32 cellular contexts compared by ENCODE assay signal in genomic region chr15:89755701-89756100, GRCh38. TPM values are rescaled to one million over a fixed set of nuclear protein-coding genes. Genes with fewer than 3 reads are reported as not detected.
"Had no signal": no experiment of that assay in that cellular context is flagged by ENCODE, and none has a peak within 500 bp of the region (broad histone marks: within the 10 kb centered on the region; RNA-seq: fewer than 3 reads in every experiment).

No MANE protein-coding gene starts in this region.

- H3K36me3 Mint-ChIP-seq: memory B cell; naive B cell; natural killer cell treated with Interleukin-12 subunit alpha and Interleukin-12 subunit beta and Interleukin-15 and Interleukin-18, amount 100 ng/mL, for 72 hours; neural progenitor cell had no signal

- H3K4me3 Mint-ChIP-seq: dendritic cell treated with granulocyte-macrophage colony-stimulating factor and Interleukin-4, amounts not matched to agents 40 ng/mL and 50 ng/mL, for 4 days; endodermal cell; memory B cell; naive B cell; natural killer cell treated with Interleukin-12 subunit alpha and Interleukin-12 subunit beta and Interleukin-15 and Interleukin-18, amount 100 ng/mL, for 72 hours; neural progenitor cell; stimulated activated naive CD8-positive, alpha-beta T cell treated with anti-CD3 and anti-CD28 coated beads, Interleukin-15, amount 100 ng/mL, for 72 hours had no signal

- H3K4me2 ChIP-seq: hepatocyte, neural progenitor cell had no signal

- H3K4me1 ChIP-seq: colonic mucosa, neural progenitor cell, psoas muscle had no signal

- H3K27me3 ChIP-seq: colonic mucosa, heart left ventricle, hepatocyte, thyroid gland, upper lobe of left lung had no signal

- H2AFZ ChIP-seq: hepatocyte, neural progenitor cell had no signal

- H3K9me3 Mint-ChIP-seq: dendritic cell treated with granulocyte-macrophage colony-stimulating factor and Interleukin-4, amounts not matched to agents 40 ng/mL and 50 ng/mL, for 4 days; endodermal cell; memory B cell; naive B cell; natural killer cell treated with Interleukin-12 subunit alpha and Interleukin-12 subunit beta and Interleukin-15 and Interleukin-18, amount 100 ng/mL, for 72 hours; neural progenitor cell; stimulated activated naive CD8-positive, alpha-beta T cell treated with anti-CD3 and anti-CD28 coated beads, Interleukin-15, amount 100 ng/mL, for 72 hours had no signal

- H3K4me3 ChIP-seq: colonic mucosa, gastroesophageal sphincter, heart left ventricle, hepatocyte, lung, neural progenitor cell, psoas muscle, skin epidermis, spleen, thyroid gland, upper lobe of left lung had no signal

- H3K9me3 ChIP-seq: colonic mucosa, gastroesophageal sphincter, heart left ventricle, psoas muscle, spleen, thyroid gland, upper lobe of left lung had no signal

- H3K36me3 ChIP-seq: colonic mucosa, gastroesophageal sphincter, heart left ventricle, neural progenitor cell, spleen, thyroid gland, upper lobe of left lung had no signal

- ATAC-seq: esophagus mucosa; gastroesophageal sphincter; heart left ventricle; left lobe of liver; natural killer cell treated with Interleukin-12 subunit alpha and Interleukin-12 subunit beta and Interleukin-15 and Interleukin-18, amount 100 ng/mL, for 72 hours; psoas muscle; right cardiac atrium; stimulated activated naive CD8-positive, alpha-beta T cell treated with anti-CD3 and anti-CD28 coated beads, Interleukin-15, amount 100 ng/mL, for 72 hours had no signal

- H3K4me1 Mint-ChIP-seq: memory B cell; neural progenitor cell; stimulated activated naive CD8-positive, alpha-beta T cell treated with anti-CD3 and anti-CD28 coated beads, Interleukin-15, amount 100 ng/mL, for 72 hours had no signal

- FAIRE-seq: kidney, urothelium cell line had no signal

- H3K27ac ChIP-seq: colonic mucosa, epithelial cell of prostate, gastroesophageal sphincter, heart left ventricle, neural progenitor cell, psoas muscle, skin epidermis, spleen, thyroid gland, upper lobe of left lung had no signal

- H3K27ac Mint-ChIP-seq: dendritic cell treated with granulocyte-macrophage colony-stimulating factor and Interleukin-4, amounts not matched to agents 40 ng/mL and 50 ng/mL, for 4 days; endodermal cell; memory B cell; naive B cell; natural killer cell treated with Interleukin-12 subunit alpha and Interleukin-12 subunit beta and Interleukin-15 and Interleukin-18, amount 100 ng/mL, for 72 hours; neural progenitor cell; stimulated activated naive CD8-positive, alpha-beta T cell treated with anti-CD3 and anti-CD28 coated beads, Interleukin-15, amount 100 ng/mL, for 72 hours had no signal

- DNase-seq: colonic mucosa; effector CD8-positive, alpha-beta T cell; endodermal cell; foreskin fibroblast; heart left ventricle; kidney; naive B cell; nucleus accumbens; psoas muscle; right cardiac atrium; spleen; stimulated activated naive CD4-positive, alpha-beta T cell; stimulated activated naive CD8-positive, alpha-beta T cell treated with anti-CD3 and anti-CD28 coated beads, Interleukin-15, amount 100 ng/mL, for 72 hours; upper lobe of left lung had no signal

- H3K9ac ChIP-seq: neural progenitor cell had no signal

- H3K79me2 ChIP-seq: hepatocyte had no signal

RNA-seq across cellular contexts. Expression of gene MESP1, which starts 4.7 kb away (rescaled TPM):
- total RNA-seq: mononuclear cell had no signal

RNA-seq across cellular contexts. Expression of gene MESP2, which starts 20.4 kb away (rescaled TPM):
- total RNA-seq: gastroesophageal sphincter; liver; mononuclear cell; natural killer cell treated with Interleukin-12 subunit alpha and Interleukin-12 subunit beta and Interleukin-15 and Interleukin-18, amount 100 ng/mL, for 72 hours; osteocyte; renal cortical epithelial cell; spleen; temporal lobe had no signal
- polyA plus RNA-seq: hepatocyte had no signal
